Comparison of ENCODE assay signal across 22 cellular contexts in genomic region chr20:12916699-12917098, GRCh38.
DNase-seq lines count a peak whose midpoint lies in the region; TF ChIP-seq lines count a peak whose summit lies in the region.
"Had no signal": no experiment of that assay in that cellular context is flagged by ENCODE, and none has a peak within 500 bp of the region (broad histone marks: within the 10 kb centered on the region; RNA-seq: fewer than 3 reads in every experiment).

No MANE protein-coding gene starts in this region.

- intact Hi-C loops in A673 (cut with micrococcal nuclease; ENCODE audit: unreplicated experiment), result no loop called here

- H2AK5ac ChIP-seq in mesendoderm (ENCODE audit: low read length), result no peak overlapping the region

- H3K27ac ChIP-seq in mesendoderm (ENCODE audit: low read depth, low read length) (no peak overlapping the region), osteoblast (ENCODE audit: low read depth, low read length) (no peak overlapping the region), A673 (ENCODE audit: low read depth, low read length, poor library complexity, severe bottlenecking) (no peak overlapping the region)
- H3K27ac ChIP-seq: 22Rv1, cardiac muscle cell, skin epidermis, suprapubic skin had no signal

- no peaks in the 10 kb centered on the region for H3K79me1 ChIP-seq in mesendoderm (ENCODE audit: low read length)

- DNase-seq in DMS53 (lab: John Stamatoyannopoulos, UW) (peak; percentile 15), DMS53 treated with DMSO at 0.1 percent for 48 hours (lab: John Stamatoyannopoulos, UW; ENCODE audit: unreplicated experiment) (no peak), epithelial cell of proximal tubule (ENCODE audit: low read depth) (peak; percentile 88), mesendoderm (peak; percentile 84), osteoblast (ENCODE audit: insufficient read length, low spot score, missing footprints) (no peak), NCI-H2107 treated with DMSO at 0.1 percent for 48 hours (lab: John Stamatoyannopoulos, UW; ENCODE audit: unreplicated experiment) (no peak), NCI-H2227 treated with DMSO at 0.1 percent for 48 hours (lab: John Stamatoyannopoulos, UW) (no peak), A673 (ENCODE audit: low spot score) (no peak)
- DNase-seq: activated CD8-positive, alpha-beta T cell treated with anti-CD3 and anti-CD28 coated beads, Interleukin-2, amount 10 ng/mL, durations not matched to agents 7 days and 5 days; activated naive CD4-positive, alpha-beta T cell treated with Interleukin-2 at 50 U/mL for 16 hours; activated T-cell treated with anti-CD3 and anti-CD28 coated beads, Interleukin-2, amount 50 U/mL, for 4 hours; amniotic stem cell; left ventricle myocardium superior; MM.1S; NCI-H146; NCI-H526 treated with DMSO at 0.1 percent for 48 hours; Right ventricle myocardium superior; stimulated activated CD4-positive, alpha-beta T cell treated with anti-CD3 and anti-CD28 coated beads, Interleukin-2, amount 100 ng/mL, for 24 hours had no signal

- H3K4me1 ChIP-seq in mesendoderm (ENCODE audit: control insufficient read depth, low read depth, low read length) (no peaks in the 10 kb centered on the region), osteoblast (ENCODE audit: insufficient read depth, low read length) (no peaks in the 10 kb centered on the region), A673 (ENCODE audit: insufficient read depth, low read length, poor library complexity, severe bottlenecking) (no peaks in the 10 kb centered on the region)
- H3K4me1 ChIP-seq: suprapubic skin had no signal

- no peak overlapping the region for H4K8ac ChIP-seq in mesendoderm (ENCODE audit: low read depth, low read length)

- H3K79me2 ChIP-seq in mesendoderm (ENCODE audit: control insufficient read depth, insufficient read depth, low read length), result no peaks in the 10 kb centered on the region
- H3K79me2 ChIP-seq in osteoblast (ENCODE audit: insufficient read depth, low read length), result no peaks in the 10 kb centered on the region

- CTCF ChIA-PET in A673 (lab: Charles Lee), result interaction anchor here (0.6 kb wide), 1 partner anchor 161 kb away, joined by 3 read pairs; no protein-coding TSS in a partner anchor

- no peak overlapping the region for H2BK15ac ChIP-seq in mesendoderm (replicated peaks; ENCODE audit: low read depth)

- H3K18ac ChIP-seq in mesendoderm (ENCODE audit: low read length), result no peak overlapping the region

- no peak overlapping the region for H4K5ac ChIP-seq in mesendoderm (ENCODE audit: low read length)

- no peak overlapping the region for H3K4me2 ChIP-seq in mesendoderm (ENCODE audit: low read length)
- no peak overlapping the region for H3K4me2 ChIP-seq in osteoblast (ENCODE audit: insufficient read depth, low read length)

- no peaks in the 10 kb centered on the region for H4K20me1 ChIP-seq in osteoblast (ENCODE audit: insufficient read depth, low read length)

- no CpG with 5 or more reads among the region's 1 CpG for WGBS in mesendoderm (ENCODE audit: extremely low coverage, insufficient coverage, low lambda C conversion rate)

- H3K56ac ChIP-seq in mesendoderm (ENCODE audit: low read length), result no peak overlapping the region

- no peaks in the 10 kb centered on the region for H3K9me3 ChIP-seq in osteoblast (ENCODE audit: low read depth, low read length)
- no peaks in the 10 kb centered on the region for H3K9me3 ChIP-seq in A673 (ENCODE audit: low read depth, low read length, poor library complexity, severe bottlenecking)
- H3K9me3 ChIP-seq: suprapubic skin had no signal

- H3K27me3 ChIP-seq in mesendoderm (ENCODE audit: insufficient read depth, low read length, poor library complexity), result no peaks in the 10 kb centered on the region
- peaks cover 2% of the 10 kb centered on the region for H3K27me3 ChIP-seq in osteoblast (ENCODE audit: insufficient read depth, low read length)
- H3K27me3 ChIP-seq in A673 (replicated peaks; ENCODE audit: insufficient read depth, low read depth, low read length, poor library complexity), result no peaks in the 10 kb centered on the region
- H3K27me3 ChIP-seq: cardiac muscle cell, suprapubic skin had no signal

- POLR2A ChIA-PET in A673 (lab: Charles Lee; ENCODE audit: low non-redundant PET), result no interaction called here

- H3K4me3 ChIP-seq in epithelial cell of proximal tubule (ENCODE audit: low read depth, low read length) (no peak overlapping the region), mesendoderm (ENCODE audit: low read length) (no peak overlapping the region), osteoblast (ENCODE audit: insufficient read depth, low read length) (no peak overlapping the region), A673 (ENCODE audit: low read depth, low read length, poor library complexity, severe bottlenecking) (no peak overlapping the region)
- H3K4me3 ChIP-seq: cardiac muscle cell, skin epidermis, suprapubic skin had no signal

- TF ChIP-seq CTCF in epithelial cell of proximal tubule (conservative IDR thresholded peaks at IDR 0.05; ENCODE audit: low read depth, low read length), result no peak
- no peak for TF ChIP-seq CTCF in osteoblast (IDR thresholded peaks at IDR 0.05; ENCODE audit: extremely low read depth, low read depth, low read length)
- no peak for TF ChIP-seq CTCF in A673 (conservative IDR thresholded peaks at IDR 0.05; ENCODE audit: low read depth, low read length)

- BruUV-seq in A673 (replicated peaks; lab: Mats Ljungman, UMichigan), result no TSS peak

- H3K36me3 ChIP-seq in mesendoderm (ENCODE audit: control insufficient read depth, insufficient read depth, low read length), result no peaks in the 10 kb centered on the region
- H3K36me3 ChIP-seq in osteoblast (ENCODE audit: insufficient read depth, low read length), result no peaks in the 10 kb centered on the region
- no peaks in the 10 kb centered on the region for H3K36me3 ChIP-seq in A673 (ENCODE audit: insufficient read depth, low read length, poor library complexity, severe bottlenecking)
- H3K36me3 ChIP-seq: cardiac muscle cell, suprapubic skin had no signal

- H3K9ac ChIP-seq in mesendoderm (ENCODE audit: low read length), result no peak overlapping the region

- H2BK120ac ChIP-seq in mesendoderm (ENCODE audit: low read depth, low read length), result no peak overlapping the region

- no peak overlapping the region for H3K4ac ChIP-seq in mesendoderm (ENCODE audit: low read depth, low read length)

- H2AFZ ChIP-seq in osteoblast (ENCODE audit: low read length), result no peak overlapping the region

- H2BK5ac ChIP-seq in mesendoderm (ENCODE audit: low read length), result no peak overlapping the region

- H3K23ac ChIP-seq in mesendoderm (ENCODE audit: low read length), result no peak overlapping the region

Comparison
In these comparisons a context has a peak if more than half of its experiments do, and no peak if none do; other contexts are left out.
1. DNase-seq: peak in DMS53 (single experiment), epithelial cell of proximal tubule (single experiment) and mesendoderm (single experiment); none in DMS53 treated with DMSO at 0.1 percent for 48 hours (single experiment), osteoblast (single experiment), NCI-H2107 treated with DMSO at 0.1 percent for 48 hours (single experiment), NCI-H2227 treated with DMSO at 0.1 percent for 48 hours (single experiment) and A673 (single experiment).